In genomic region chr3:170864525-170865208, GRCh38 we compare ENCODE assay signal across 20 cellular contexts. TPM values are rescaled to one million over a fixed set of nuclear protein-coding genes. Genes with fewer than 3 reads are reported as not detected.
DNase-seq lines count a peak whose midpoint lies in the region; ATAC-seq and TF ChIP-seq lines count a peak whose summit lies in the region.
"Had no signal": no experiment of that assay in that cellular context is flagged by ENCODE, and none has a peak within 500 bp of the region (broad histone marks: within the 10 kb centered on the region; RNA-seq: fewer than 3 reads in every experiment).

No MANE protein-coding gene starts in this region.

- POLR2A ChIA-PET in Caco-2 (lab: Charles Lee): no interaction called here

- H3K27me3 ChIP-seq in Caco-2 (replicated peaks; ENCODE audit: control insufficient read depth, insufficient read depth, low read length) (no peaks in the 10 kb centered on the region), body of pancreas (no peaks in the 10 kb centered on the region)
- H3K27me3 ChIP-seq: heart right ventricle, right atrium auricular region had no signal

- no peaks in the 10 kb centered on the region for H3K27me3 Mint-ChIP-seq in Caco-2 (ENCODE audit: insufficient read depth, unreplicated experiment)

- no TSS peak for BruUV-seq in Caco-2 (replicated peaks; lab: Mats Ljungman, UMichigan)

- H3K4me1 Mint-ChIP-seq in Caco-2 (ENCODE audit: low read depth, unreplicated experiment): peaks cover 22% of the 10 kb centered on the region

- H3K9me3 ChIP-seq in Caco-2 (no peaks in the 10 kb centered on the region), SK-N-MC (ENCODE audit: low read depth, low read length) (no peaks in the 10 kb centered on the region), body of pancreas (no peaks in the 10 kb centered on the region)
- H3K9me3 ChIP-seq: heart right ventricle, right atrium auricular region had no signal

- H3K9ac ChIP-seq in SK-N-MC (ENCODE audit: insufficient read length): no peak overlapping the region

- TF ChIP-seq CTCF in Caco-2 (IDR thresholded peaks at IDR 0.05; ENCODE audit: insufficient read depth in 1 of 2, low read depth in 1 of 2, low read length in 1 of 2, severe bottlenecking in 1 of 2, unreplicated experiment in 1 of 2) (no peak), fibroblast of mammary gland (conservative IDR thresholded peaks at IDR 0.05; ENCODE audit: control insufficient read depth, insufficient read depth, low read depth, low read length) (no peak), body of pancreas (IDR thresholded peaks at IDR 0.05) (no peak)

- H3K4me3 ChIP-seq in Caco-2 (ENCODE audit: low read depth, low read length): no peak overlapping the region
- H3K4me3 ChIP-seq in SK-N-MC: no peak overlapping the region
- no peak overlapping the region for H3K4me3 ChIP-seq in fibroblast of mammary gland (ENCODE audit: control insufficient read depth, low read depth, low read length)
- H3K4me3 ChIP-seq in body of pancreas: no peak overlapping the region
- H3K4me3 ChIP-seq: heart right ventricle, right atrium auricular region had no signal

- TF ChIP-seq POLR2A in body of pancreas (IDR thresholded peaks at IDR 0.05): no peak

- no peaks in the 10 kb centered on the region; the same call in none of the 2 replicates for H3K36me3 ChIP-seq in Caco-2 (ENCODE audit: control insufficient read depth, insufficient read depth, low read length)
- H3K36me3 ChIP-seq in SK-N-MC (ENCODE audit: insufficient read depth, low read length): peaks cover 38% of the 10 kb centered on the region
- H3K36me3 ChIP-seq in body of pancreas (replicated peaks in 1 of 2; ENCODE audit: insufficient read depth in 1 of 2, low read depth in 2 of 2): peaks cover 0 to 15% of the 10 kb centered on the region in 2 donors

- H3K4me3 Mint-ChIP-seq in Caco-2 (ENCODE audit: unreplicated experiment): peak overlapping the region; percentile 3
- H3K4me3 Mint-ChIP-seq: activated naive CD4-positive, alpha-beta T cell treated with anti-CD3 and anti-CD28 coated beads for 36 hours; natural killer cell treated with Interleukin-12 subunit alpha and Interleukin-12 subunit beta and Interleukin-15 and Interleukin-18, amount 100 ng/mL, for 72 hours had no signal

- ATAC-seq in body of pancreas: no peak
- ATAC-seq: heart right ventricle, left colon had no signal

- H3K9me3 Mint-ChIP-seq in Caco-2 (ENCODE audit: unreplicated experiment): no peaks in the 10 kb centered on the region
- H3K9me3 Mint-ChIP-seq: activated naive CD4-positive, alpha-beta T cell treated with anti-CD3 and anti-CD28 coated beads for 36 hours; natural killer cell treated with Interleukin-12 subunit alpha and Interleukin-12 subunit beta and Interleukin-15 and Interleukin-18, amount 100 ng/mL, for 72 hours had no signal

- peaks cover 21% of the 10 kb centered on the region; the same call in 1 of the 2 replicates for H3K4me1 ChIP-seq in Caco-2
- H3K4me1 ChIP-seq in body of pancreas: peaks cover 23% of the 10 kb centered on the region

- no peak overlapping the region for H3K27ac Mint-ChIP-seq in Caco-2 (ENCODE audit: unreplicated experiment)
- H3K27ac Mint-ChIP-seq: activated naive CD4-positive, alpha-beta T cell treated with anti-CD3 and anti-CD28 coated beads for 36 hours had no signal

- CTCF ChIA-PET in Caco-2 (lab: Charles Lee): no interaction called here

- WGBS in body of pancreas, 2 donors: 73 to 75% methylated on average over 6 of the region's 6 CpGs

- DNase-seq in Caco-2: no peak
- peak; percentile 74 for DNase-seq in HT1080 (ENCODE audit: low read depth)
- DNase-seq in SK-N-MC (ENCODE audit: low read depth, low spot score): no peak
- DNase-seq in fibroblast of mammary gland (ENCODE audit: low read depth): peak; percentile 26
- DNase-seq in body of pancreas: no peak
- DNase-seq in ecto neural progenitor cell (ENCODE audit: low spot score): no peak
- no peak for DNase-seq in inferior parietal cortex (ENCODE audit: extremely low spot score)
- DNase-seq in NCI-H1048 (lab: John Stamatoyannopoulos, UW): no peak
- DNase-seq: activated naive CD4-positive, alpha-beta T cell treated with anti-CD3 and anti-CD28 coated beads for 36 hours; caudate nucleus; DMS53; heart right ventricle; left colon; NCI-H1092; NCI-H345; OCI-M1; stimulated activated naive CD4-positive, alpha-beta T cell treated with Interleukin-2 at 50 U/mL for 16 hours had no signal

- peaks cover 68% of the 10 kb centered on the region for H3K36me3 Mint-ChIP-seq in Caco-2 (ENCODE audit: insufficient read depth, unreplicated experiment)

- intact Hi-C loops in Caco-2 (cut with micrococcal nuclease; ENCODE audit: unreplicated experiment) (no loop called here), body of pancreas (cut with DNase I) (no loop called here)

- H3K27ac ChIP-seq in SK-N-MC (peak overlapping the region; percentile 56), body of pancreas (no peak overlapping the region)
- H3K27ac ChIP-seq: heart right ventricle, HL-60, right atrium auricular region had no signal

RNA-seq across cellular contexts. Expression of gene RPL22L1, which starts 5.3 kb away (rescaled TPM):
- total RNA-seq in Caco-2 (2022) (31.1 and 37.7 TPM in 2 replicates), body of pancreas (10 to 100 TPM; 26.0 to 61.2 TPM)
- total RNA-seq in HT1080 (2014; rRNA removed; shearing (Covaris generic)): 337 and 467 TPM in 2 replicates
- polyA plus RNA-seq in HT1080 (2015; cell fraction: cytosol; rRNA removed): 1,775 and 1,800 TPM in 2 replicates
- polyA plus RNA-seq in HT1080 (2015; cell fraction: nucleus; rRNA removed): 643 and 722 TPM in 2 replicates

RNA-seq across cellular contexts. Expression of gene EIF5A2, which starts 43.8 kb away (rescaled TPM):
- 16.1 and 16.6 TPM in 2 replicates for total RNA-seq in Caco-2 (2022)
- total RNA-seq in HT1080 (2014; rRNA removed; shearing (Covaris generic)): 30.6 and 33.3 TPM in 2 replicates
- polyA plus RNA-seq in HT1080 (2015; cell fraction: cytosol; rRNA removed): 16.5 and 27.7 TPM in 2 replicates
- polyA plus RNA-seq in HT1080 (2015; cell fraction: nucleus; rRNA removed): 9.9 and 13.2 TPM in 2 replicates
- 1 to 10 TPM in 1 of 2 donors, under 1 TPM in 1; 0.99 to 1.8 TPM for total RNA-seq in body of pancreas

Comparison
In these comparisons a context has a peak if more than half of its experiments do, and no peak if none do; other contexts are left out.
1. DNase-seq: peak in HT1080 (single experiment) and fibroblast of mammary gland (single experiment); none in Caco-2 (0 of 2), SK-N-MC (single experiment), body of pancreas (0 of 4), ecto neural progenitor cell (single experiment), inferior parietal cortex (single experiment) and NCI-H1048 (single experiment).